In genomic region chr1:183416850-183417690, GRCh38 we compare ENCODE assay signal across 1 cellular context.
TF ChIP-seq lines count a peak whose summit lies in the region.

No MANE protein-coding gene starts in this region.

TF ChIP-seq in SK-N-SH, 30 proteins besides CTCF, POLR2A, EP300 and RAD21 (continued from another document):
- no peak for TF ChIP-seq USF2 (IDR thresholded peaks at IDR 0.05; ENCODE audit: borderline replicate concordance, low read depth, low read length)
- no peak for TF ChIP-seq IRF3 (IDR thresholded peaks at IDR 0.05; ENCODE audit: low read depth, low read length)
- peak; percentile 59 for TF ChIP-seq MAX (IDR thresholded peaks at IDR 0.05; ENCODE audit: low read depth)
